In genomic region chr4:53365486-53366300, GRCh38 we compare ENCODE assay signal across 7 cellular contexts.
DNase-seq lines count a peak whose midpoint lies in the region; ATAC-seq and TF ChIP-seq lines count a peak whose summit lies in the region.

TSS of gene SCFD2 (minus strand) at chr4:53366061.

- H3K4me3 ChIP-seq in astrocyte of the spinal cord (ENCODE audit: low read depth, low read length) = peak within 1 kb of the TSS; percentile 97

- TF ChIP-seq CTCF in astrocyte of the spinal cord (IDR thresholded peaks at IDR 0.05; ENCODE audit: low read depth, low read length) = no peak

- peak; percentile 89 for ATAC-seq in GM18508 (IDR thresholded peaks at IDR 0.05; ENCODE audit: insufficient read depth, unreplicated experiment)
- ATAC-seq in HG03025 (IDR thresholded peaks at IDR 0.05; ENCODE audit: low FRiP score, unreplicated experiment) = peak; percentile 98

- DNase-seq in NCI-H2081 (lab: John Stamatoyannopoulos, UW) (peak; percentile 97 to 98), T1000 (lab: John Stamatoyannopoulos, UW) (peak; percentile 96), astrocyte of the spinal cord (ENCODE audit: low read depth, low spot score) (peak; percentile 96), hippocampal formation (lab: John Stamatoyannopoulos, UW) (peak; percentile 96 to 97), retina (peak; percentile 95)

- in situ Hi-C loops in astrocyte of the spinal cord (cut with HindIII; ENCODE audit: low sequenced_read_pairs) = no loop called here

Comparison
In these comparisons a context has a peak if more than half of its experiments do, and no peak if none do; other contexts are left out.
1. Peak in every context shown above with its lines: DNase-seq, ATAC-seq and H3K4me3 ChIP-seq.